In the genomic region with DNA sequence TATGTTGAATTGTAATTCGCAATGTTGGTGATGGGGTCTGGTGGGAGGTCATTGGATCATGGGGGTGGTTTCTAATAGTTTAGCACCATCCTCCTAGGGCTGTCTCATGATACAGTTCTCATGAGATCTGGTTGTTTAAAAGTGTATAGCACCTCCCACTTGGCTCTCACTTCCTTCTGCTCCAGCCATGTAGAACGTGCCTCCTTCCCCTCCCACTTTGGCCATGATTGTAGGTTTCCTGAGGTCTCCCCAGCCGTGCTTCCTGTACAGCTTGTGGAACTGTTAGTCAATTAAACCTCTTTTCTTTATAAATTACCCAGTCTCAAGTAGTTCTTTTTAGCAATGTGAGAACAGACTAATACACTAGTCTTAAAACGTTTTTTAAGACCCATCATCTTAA, we compare ENCODE assay signal across 18 cellular contexts. TPM values are rescaled to one million over a fixed set of nuclear protein-coding genes. Genes with fewer than 3 reads are reported as not detected.
A peak's percentile ranks its signal among the peaks of the same experiment; 100 is the strongest.
DNase-seq lines count a peak whose midpoint lies in the region; ATAC-seq, FAIRE-seq and TF ChIP-seq lines count a peak whose summit lies in the region.
"Had no signal": no experiment of that assay in that cellular context is flagged by ENCODE, and none has a peak within 500 bp of the region (broad histone marks: within the 10 kb centered on the region; RNA-seq: fewer than 3 reads in every experiment).

No MANE protein-coding gene starts in this region.

- DNase-seq in MV-4-11 (lab: John Stamatoyannopoulos, UW) (peak; percentile 22), GM12878 (ENCODE audit: low read depth, low spot score) (no peak), urothelium cell line (ENCODE audit: low spot score) (no peak), esophagus muscularis mucosa (ENCODE audit: extremely low spot score) (no peak), GM13976 (ENCODE audit: low spot score) (no peak), cortex of kidney (lab: John Stamatoyannopoulos, UW) (no peak)
- DNase-seq: Caco-2; CD4-positive, CD25-positive, alpha-beta regulatory T cell; CD8-positive, alpha-beta T cell; DMS153; DND-41; H9 had no signal

- TF ChIP-seq POLR2A in GM12878 (IDR thresholded peaks at IDR 0.05; ENCODE audit: low read depth, low read length), result no peak
- TF ChIP-seq POLR2A in esophagus muscularis mucosa (IDR thresholded peaks at IDR 0.05; ENCODE audit: low read depth), result no peak

- peak overlapping the region; percentile 17 for H2AFZ ChIP-seq in GM12878 (ENCODE audit: control insufficient read depth, low read depth, low read length)
- H2AFZ ChIP-seq: GM23338 had no signal

- peaks cover 5% of the 10 kb centered on the region for H3K4me1 ChIP-seq in BLaER1
- no peaks in the 10 kb centered on the region for H3K4me1 ChIP-seq in GM12878 (ENCODE audit: control insufficient read depth, insufficient read depth, low read length)
- no peaks in the 10 kb centered on the region for H3K4me1 ChIP-seq in esophagus muscularis mucosa
- H3K4me1 ChIP-seq: Caco-2 had no signal

- H3K27ac ChIP-seq in BLaER1, result no peak overlapping the region
- no peak overlapping the region for H3K27ac ChIP-seq in GM12878 (ENCODE audit: control insufficient read depth, insufficient read depth)
- no peak overlapping the region for H3K27ac ChIP-seq in esophagus muscularis mucosa (replicated peaks in 1 of 4)
- H3K27ac ChIP-seq: C4-2B had no signal

- H3K36me3 ChIP-seq in BLaER1 (no peaks in the 10 kb centered on the region), GM12878 (ENCODE audit: control insufficient read depth in 2 of 2, insufficient read depth in 2 of 2, low read length in 1 of 2) (no peaks in the 10 kb centered on the region), esophagus muscularis mucosa (no peaks in the 10 kb centered on the region)

- POLR2A ChIA-PET in GM12878 (lab: Charles Lee), result no interaction called here

- no peaks in the 10 kb centered on the region for H3K79me2 ChIP-seq in GM12878 (ENCODE audit: control insufficient read depth, insufficient read depth, low read length)

- H3K4me3 ChIP-seq in BLaER1 (0 out of 2 replicates have a peak overlapping the region, but pooled peaks have one; percentile 23), GM12878 (no peak overlapping the region), esophagus muscularis mucosa (no peak overlapping the region)
- H3K4me3 ChIP-seq: GM23338 had no signal

- no TSS peak for BruUV-seq in GM12878 (replicated peaks; lab: Mats Ljungman, UMichigan)

- TF ChIP-seq EP300 in GM12878 (IDR thresholded peaks at IDR 0.05; ENCODE audit: borderline replicate concordance in 1 of 2, control insufficient read depth in 1 of 2, low read depth in 2 of 2, low read length in 2 of 2) (no peak), esophagus muscularis mucosa (IDR thresholded peaks at IDR 0.05) (no peak)

- intact Hi-C loops in GM12878 (cut with micrococcal nuclease; ENCODE audit: unreplicated experiment), result no loop called here
- intact Hi-C loops in esophagus muscularis mucosa (cut with DNase I), result no loop called here

- ATAC-seq in GM12878 (0 out of 3 replicates have a peak, but pooled peaks have one; percentile 33), GM18502 (IDR thresholded peaks at IDR 0.05; ENCODE audit: poor library complexity, unreplicated experiment) (no peak)
- ATAC-seq: CD8-positive, alpha-beta T cell; GM23338; HCT116 had no signal

- no peak overlapping the region for H3K9ac ChIP-seq in BLaER1
- no peak overlapping the region for H3K9ac ChIP-seq in GM12878 (ENCODE audit: control insufficient read depth, insufficient read depth, low read length)

- 34% methylated on average over 4 of the region's 4 CpGs for WGBS in GM12878 (ENCODE audit: insufficient coverage, insufficient replicate concordance, low lambda C conversion rate, missing lambda C conversion rate)
- WGBS in esophagus muscularis mucosa, result 58% methylated on average over 4 of the region's 4 CpGs

- TF ChIP-seq RAD21 in GM12878 (IDR thresholded peaks at IDR 0.05; ENCODE audit: insufficient read depth, low read depth, low read length), result no peak

- FAIRE-seq in GM12878 (lab: Jason Lieb, UNC), result no peak
- FAIRE-seq in urothelium cell line (lab: Jason Lieb, UNC), result peak; percentile 23
- FAIRE-seq: G401.6 had no signal

- in situ Hi-C loops in GM12878 (cut with MboI) (no loop called here), GM13976 (cut with MboI; ENCODE audit: low sequenced_read_pairs, unreplicated experiment) (no loop called here)

- H3K9me3 ChIP-seq in BLaER1, result peaks cover 33% of the 10 kb centered on the region
- H3K9me3 ChIP-seq in GM12878 (replicated peaks; ENCODE audit: control insufficient read depth, insufficient read depth, low read length), result peaks cover 9% of the 10 kb centered on the region; the same call in 2 of the 3 replicates
- H3K9me3 ChIP-seq in esophagus muscularis mucosa, result no peaks in the 10 kb centered on the region
- H3K9me3 ChIP-seq: Caco-2 had no signal

- RAD21 ChIA-PET in GM12878 (lab: Charles Lee; ENCODE audit: unreplicated experiment), result no interaction called here

- H3K27me3 ChIP-seq in BLaER1 (no peaks in the 10 kb centered on the region), GM12878 (replicated peaks in 1 of 2; ENCODE audit: control insufficient read depth in 2 of 2, insufficient read depth in 2 of 2, low read length in 1 of 2) (no peaks in the 10 kb centered on the region), esophagus muscularis mucosa (peaks cover 0 to 13% (median 0%) of the 10 kb centered on the region in 4 donors)

- CTCF ChIA-PET in GM12878 (lab: Yijun Ruan, JAX), result no interaction called here

- H3K4me2 ChIP-seq in BLaER1, result 0 out of 2 replicates have a peak overlapping the region, but pooled peaks have one; percentile 20
- H3K4me2 ChIP-seq in GM12878 (ENCODE audit: control insufficient read depth, insufficient read depth), result no peak overlapping the region
- H3K4me2 ChIP-seq: GM23338 had no signal

- TF ChIP-seq CTCF in GM12878 (IDR thresholded peaks at IDR 0.05 in 2 of 3, conservative IDR thresholded peaks at IDR 0.05 in 1 of 3; ENCODE audit: control insufficient read depth in 2 of 3, extremely low read depth in 1 of 3, insufficient read depth in 1 of 3, low read depth in 3 of 3, low read length in 3 of 3), result no peak
- no peak for TF ChIP-seq CTCF in esophagus muscularis mucosa (IDR thresholded peaks at IDR 0.05)
- TF ChIP-seq CTCF in GM13976 (IDR thresholded peaks at IDR 0.05; ENCODE audit: borderline replicate concordance, control extremely low read depth, extremely low read depth, insufficient read depth, missing control alignments), result no peak

- SMC1A ChIA-PET in GM12878 (lab: Charles Lee; ENCODE audit: uncharacterized antibody, unreplicated experiment), result no interaction called here

- H4K20me1 ChIP-seq in BLaER1 (no peaks in the 10 kb centered on the region), GM12878 (ENCODE audit: control insufficient read depth, insufficient read depth) (no peaks in the 10 kb centered on the region)

TF ChIP-seq in GM12878, 131 proteins besides CTCF, POLR2A, EP300 and RAD21:
- no peak for TF ChIP-seq EZH2 (IDR thresholded peaks at IDR 0.05; ENCODE audit: borderline replicate concordance, control insufficient read depth, low read depth, low read length)
- TF ChIP-seq, protein P1, sequence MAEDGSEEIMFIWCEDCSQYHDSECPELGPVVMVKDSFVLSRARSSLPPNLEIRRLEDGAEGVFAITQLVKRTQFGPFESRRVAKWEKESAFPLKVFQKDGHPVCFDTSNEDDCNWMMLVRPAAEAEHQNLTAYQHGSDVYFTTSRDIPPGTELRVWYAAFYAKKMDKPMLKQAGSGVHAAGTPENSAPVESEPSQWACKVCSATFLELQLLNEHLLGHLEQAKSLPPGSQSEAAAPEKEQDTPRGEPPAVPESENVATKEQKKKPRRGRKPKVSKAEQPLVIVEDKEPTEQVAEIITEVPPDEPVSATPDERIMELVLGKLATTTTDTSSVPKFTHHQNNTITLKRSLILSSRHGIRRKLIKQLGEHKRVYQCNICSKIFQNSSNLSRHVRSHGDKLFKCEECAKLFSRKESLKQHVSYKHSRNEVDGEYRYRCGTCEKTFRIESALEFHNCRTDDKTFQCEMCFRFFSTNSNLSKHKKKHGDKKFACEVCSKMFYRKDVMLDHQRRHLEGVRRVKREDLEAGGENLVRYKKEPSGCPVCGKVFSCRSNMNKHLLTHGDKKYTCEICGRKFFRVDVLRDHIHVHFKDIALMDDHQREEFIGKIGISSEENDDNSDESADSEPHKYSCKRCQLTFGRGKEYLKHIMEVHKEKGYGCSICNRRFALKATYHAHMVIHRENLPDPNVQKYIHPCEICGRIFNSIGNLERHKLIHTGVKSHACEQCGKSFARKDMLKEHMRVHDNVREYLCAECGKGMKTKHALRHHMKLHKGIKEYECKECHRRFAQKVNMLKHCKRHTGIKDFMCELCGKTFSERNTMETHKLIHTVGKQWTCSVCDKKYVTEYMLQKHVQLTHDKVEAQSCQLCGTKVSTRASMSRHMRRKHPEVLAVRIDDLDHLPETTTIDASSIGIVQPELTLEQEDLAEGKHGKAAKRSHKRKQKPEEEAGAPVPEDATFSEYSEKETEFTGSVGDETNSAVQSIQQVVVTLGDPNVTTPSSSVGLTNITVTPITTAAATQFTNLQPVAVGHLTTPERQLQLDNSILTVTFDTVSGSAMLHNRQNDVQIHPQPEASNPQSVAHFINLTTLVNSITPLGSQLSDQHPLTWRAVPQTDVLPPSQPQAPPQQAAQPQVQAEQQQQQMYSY (CRISPR knock-in tag; IDR thresholded peaks at IDR 0.05), result no peak
- TF ChIP-seq RB1 (IDR thresholded peaks at IDR 0.05; ENCODE audit: borderline replicate concordance), result no peak

RNA-seq across cellular contexts. Expression of gene HECW1, which starts 15.6 kb away (rescaled TPM):
- 12.1 and 14.3 TPM in 2 replicates for total RNA-seq in GM12878 (2013; cell fraction: nucleolus; rRNA removed)
- under 0.01 and 0.05 TPM in 2 replicates for total RNA-seq in GM12878 (2014; rRNA removed)
- 0.04 TPM in 1 of 2 replicates, not detected in the other for total RNA-seq in GM12878 (2014; rRNA removed; fragmentation: Illumina TruSeq; extraction: Trizol)
- total RNA-seq in GM12878 (2021), result 0.21 and 0.31 TPM in 2 replicates
- not detected for polyA plus RNA-seq in GM12878 (2011; ENCODE audit: low read depth)
- 0.23 and 0.24 TPM in 2 replicates for polyA plus RNA-seq in GM12878 (2011; rRNA removed)
- 0.08 and 0.12 TPM in 2 replicates for polyA plus RNA-seq in GM12878 (2011; cell fraction: cytosol; rRNA removed)
- polyA plus RNA-seq in GM12878 (2011; cell fraction: nucleus; rRNA removed), result 0.78 and 1.4 TPM in 2 replicates
- 0.01 TPM in 1 of 2 replicates, not detected in the other for polyA plus RNA-seq in GM12878 (2012)
- polyA plus RNA-seq in GM12878 (2014; fragmentation: Illumina TruSeq; extraction: Trizol), result 0.03 TPM in 1 of 2 replicates, not detected in the other
- polyA plus RNA-seq in GM12878 (2014; fragmentation: Nextera tagmentation; extraction: Ambion mirVana), result under 1 TPM in 1 of 2 experiments, not detected in 1; 0.02 TPM
- 0.06 TPM in 1 of 2 replicates, not detected in the other for polyA plus RNA-seq in GM12878 (2014; rRNA removed)
- not detected for polyA plus RNA-seq in GM12878 (2016; fragmentation: Nextera tagmentation; extraction: Ambion mirVana)
- polyA minus RNA-seq in GM12878 (2011; rRNA and poly(A)+ RNA removed), result 0.88 TPM in 2 replicates
- 0.31 TPM in 1 of 2 replicates, not detected in the other for polyA minus RNA-seq in GM12878 (2011; cell fraction: cytosol; rRNA and poly(A)+ RNA removed)
- 1.8 and 2.8 TPM in 2 replicates for polyA minus RNA-seq in GM12878 (2011; cell fraction: nucleus; rRNA and poly(A)+ RNA removed)
- total RNA-seq in esophagus muscularis mucosa, result under 1 TPM; 0.06 to 0.99 (median 0.27) TPM
- total RNA-seq: CD8-positive, alpha-beta T cell had no signal
